Comparison of ENCODE assay signal across 10 cellular contexts in genomic region chr12:106585862-106586534, GRCh38. TPM values are rescaled to one million over a fixed set of nuclear protein-coding genes. Genes with fewer than 3 reads are reported as not detected.
DNase-seq lines count a peak whose midpoint lies in the region; ATAC-seq and TF ChIP-seq lines count a peak whose summit lies in the region.
"Had no signal": no experiment of that assay in that cellular context is flagged by ENCODE, and none has a peak within 500 bp of the region (broad histone marks: within the 10 kb centered on the region; RNA-seq: fewer than 3 reads in every experiment).

No MANE protein-coding gene starts in this region.

- TF ChIP-seq CTCF in thyroid gland (IDR thresholded peaks at IDR 0.05) = no peak

- H3K4me3 ChIP-seq in iPS DF 6.9 (ENCODE audit: low read length) = peak overlapping the region; percentile 36; the same call in 1 of the 2 replicates
- H3K4me3 ChIP-seq in thyroid gland (replicated peaks in 1 of 3) = peak overlapping the region in 1 of 3 donors; percentile 6

- no peak for ATAC-seq in stimulated activated naive B cell treated with anti-CD40 and anti-IgM and Interleukin-4, amounts not matched to agents 10 μg/mL and 1 μg/mL and 100 μg/mL, for 72 hours (replicated peaks)
- ATAC-seq in HG03571 (IDR thresholded peaks at IDR 0.05; ENCODE audit: unreplicated experiment) = no peak

- TF ChIP-seq POLR2A in thyroid gland (IDR thresholded peaks at IDR 0.05) = no peak

- H3K36me3 ChIP-seq in iPS DF 6.9 (ENCODE audit: control insufficient read depth, insufficient read depth, low read length) = no peaks in the 10 kb centered on the region
- no peaks in the 10 kb centered on the region for H3K36me3 ChIP-seq in thyroid gland

- no peaks in the 10 kb centered on the region for H3K36me3 Mint-ChIP-seq in stimulated activated naive B cell treated with anti-CD40 and anti-IgM and Interleukin-4, amounts not matched to agents 10 μg/mL and 1 μg/mL and 100 μg/mL, for 72 hours
- H3K36me3 Mint-ChIP-seq: activated naive CD4-positive, alpha-beta T cell treated with anti-CD3 and anti-CD28 coated beads, Interleukin-2, amount 50 U/mL, for 24 hours had no signal

- no CpG with 5 or more reads among the region's 65 CpGs for WGBS in iPS DF 6.9 (ENCODE audit: insufficient coverage, insufficient read length)
- 1 to 2% methylated on average over 24 to 39 of the region's 65 CpGs for WGBS in thyroid gland, 2 donors

- intact Hi-C loops in thyroid gland (cut with DNase I) = no loop called here

- H3K9me3 ChIP-seq in iPS DF 6.9 (ENCODE audit: control insufficient read depth, insufficient read depth, low read length) = no peaks in the 10 kb centered on the region
- H3K9me3 ChIP-seq in thyroid gland = no peaks in the 10 kb centered on the region

- peaks cover 78 to 96% of the 10 kb centered on the region in 2 donors for H3K27me3 Mint-ChIP-seq in stimulated activated naive B cell treated with anti-CD40 and anti-IgM and Interleukin-4, amounts not matched to agents 10 μg/mL and 1 μg/mL and 100 μg/mL, for 72 hours

- H3K27ac ChIP-seq in iPS DF 6.9 (ENCODE audit: low read length) = no peak overlapping the region
- H3K27ac ChIP-seq in thyroid gland = no peak overlapping the region

- peak overlapping the region; percentile 80 for H3K27ac Mint-ChIP-seq in stimulated activated naive B cell treated with anti-CD40 and anti-IgM and Interleukin-4, amounts not matched to agents 10 μg/mL and 1 μg/mL and 100 μg/mL, for 72 hours
- H3K27ac Mint-ChIP-seq: activated naive CD4-positive, alpha-beta T cell treated with anti-CD3 and anti-CD28 coated beads, Interleukin-2, amount 50 U/mL, for 24 hours; CD4-positive, alpha-beta T cell had no signal

- peaks cover 72% of the 10 kb centered on the region for H3K27me3 ChIP-seq in iPS DF 6.9 (ENCODE audit: control insufficient read depth, insufficient read depth, low read length)
- peaks cover 43% of the 10 kb centered on the region for H3K27me3 ChIP-seq in thyroid gland

- H3K4me1 Mint-ChIP-seq in stimulated activated naive B cell treated with anti-CD40 and anti-IgM and Interleukin-4, amounts not matched to agents 10 μg/mL and 1 μg/mL and 100 μg/mL, for 72 hours = peaks cover 15 to 33% of the 10 kb centered on the region in 2 donors

- H3K9me3 Mint-ChIP-seq in stimulated activated naive B cell treated with anti-CD40 and anti-IgM and Interleukin-4, amounts not matched to agents 10 μg/mL and 1 μg/mL and 100 μg/mL, for 72 hours = no peaks in the 10 kb centered on the region
- H3K9me3 Mint-ChIP-seq: activated naive CD4-positive, alpha-beta T cell treated with anti-CD3 and anti-CD28 coated beads, Interleukin-2, amount 50 U/mL, for 24 hours; CD4-positive, alpha-beta T cell had no signal

- peak overlapping the region; percentile 7 to 17 for H3K4me3 Mint-ChIP-seq in stimulated activated naive B cell treated with anti-CD40 and anti-IgM and Interleukin-4, amounts not matched to agents 10 μg/mL and 1 μg/mL and 100 μg/mL, for 72 hours
- H3K4me3 Mint-ChIP-seq: activated naive CD4-positive, alpha-beta T cell treated with anti-CD3 and anti-CD28 coated beads, Interleukin-2, amount 50 U/mL, for 24 hours; CD4-positive, alpha-beta T cell had no signal

- H3K4me1 ChIP-seq in iPS DF 6.9 (ENCODE audit: control insufficient read depth, insufficient read depth, low read length) = peaks cover 1% of the 10 kb centered on the region; the same call in 1 of the 2 replicates
- peaks cover 39 to 65% of the 10 kb centered on the region in 2 donors for H3K4me1 ChIP-seq in thyroid gland

- peak; percentile 42 to 44 for DNase-seq in activated T-cell treated with anti-CD3 and anti-CD28 coated beads, Interleukin-2, amount 50 U/mL, for 48 hours
- no peak for DNase-seq in activated T-cell treated with anti-CD3 and anti-CD28 coated beads, Interleukin-2, amount 50 U/mL, for 1 hour
- peak; percentile 83 for DNase-seq in NCI-H748 (lab: John Stamatoyannopoulos, UW; ENCODE audit: unreplicated experiment)
- DNase-seq in iPS DF 6.9 (ENCODE audit: low read depth, low spot score) = no peak
- no peak for DNase-seq in stimulated activated naive B cell treated with anti-CD40 and anti-IgM and Interleukin-4, amounts not matched to agents 10 μg/mL and 1 μg/mL and 100 μg/mL, for 72 hours
- no peak for DNase-seq in thyroid gland
- no peak for DNase-seq in stimulated activated CD4-positive, alpha-beta T cell treated with anti-CD3 and anti-CD28 coated beads, Interleukin-2, amount 100 ng/mL, for 24 hours
- DNase-seq: CD4-positive, alpha-beta T cell had no signal

RNA-seq across cellular contexts. Expression of gene RFX4, which starts 3.2 kb away (rescaled TPM):
- total RNA-seq in thyroid gland = under 1 TPM in 2 of 4 donors, not detected in 2; 0.27 to 0.45 TPM
- total RNA-seq: CD4-positive, alpha-beta T cell had no signal

Comparison
In these comparisons a context has a peak if more than half of its experiments do, and no peak if none do; other contexts are left out.
1. DNase-seq: peak in activated T-cell treated with anti-CD3 and anti-CD28 coated beads, Interleukin-2, amount 50 U/mL, for 48 hours (2 of 2) and NCI-H748 (single experiment); none in activated T-cell treated with anti-CD3 and anti-CD28 coated beads, Interleukin-2, amount 50 U/mL, for 1 hour (single experiment), iPS DF 6.9 (single experiment), stimulated activated naive B cell treated with anti-CD40 and anti-IgM and Interleukin-4, amounts not matched to agents 10 μg/mL and 1 μg/mL and 100 μg/mL, for 72 hours (single experiment), thyroid gland (0 of 2) and stimulated activated CD4-positive, alpha-beta T cell treated with anti-CD3 and anti-CD28 coated beads, Interleukin-2, amount 100 ng/mL, for 24 hours (0 of 2).